Comparison of ENCODE assay signal across 18 cellular contexts in the genomic region with DNA sequence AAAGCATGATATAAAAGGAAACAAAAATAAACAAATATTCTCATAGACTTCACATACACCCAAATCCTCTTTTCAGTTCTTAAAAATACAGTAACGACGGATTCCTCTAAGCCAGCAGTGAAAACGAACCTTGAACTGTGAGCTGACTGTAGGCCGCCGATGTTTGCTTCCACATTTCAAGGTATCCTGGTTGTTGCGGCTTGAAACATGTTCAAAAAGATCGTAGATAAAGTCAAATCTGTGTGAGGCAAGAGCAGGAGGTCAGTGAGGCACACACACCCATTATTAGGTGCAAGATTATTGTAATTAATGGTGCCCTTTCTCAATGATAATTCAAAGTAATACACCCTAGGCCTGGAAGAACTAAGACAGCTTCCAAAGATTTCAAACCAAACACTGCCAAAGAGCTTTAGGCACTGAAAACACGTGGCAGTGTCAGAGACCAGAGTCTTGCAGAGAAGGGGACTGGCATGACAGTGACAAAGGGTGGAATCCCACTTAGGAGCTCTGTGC.
"Had no signal": no experiment of that assay in that cellular context is flagged by ENCODE, and none has a peak within 500 bp of the region (broad histone marks: within the 10 kb centered on the region; RNA-seq: fewer than 3 reads in every experiment).

No MANE protein-coding gene starts in this region.

- H3K4me3 Mint-ChIP-seq: naive thymus-derived CD4-positive, alpha-beta T cell had no signal

- H3K4me3 ChIP-seq: dorsolateral prefrontal cortex, gastroesophageal sphincter, heart right ventricle, left lung, mucosa of descending colon, right atrium auricular region, skin epidermis, transverse colon had no signal

- H3K9me3 Mint-ChIP-seq: naive thymus-derived CD4-positive, alpha-beta T cell had no signal

- H3K27me3 Mint-ChIP-seq: naive thymus-derived CD4-positive, alpha-beta T cell had no signal

- H3K9me3 ChIP-seq: gastroesophageal sphincter, heart right ventricle, left lung, mucosa of descending colon, right atrium auricular region, transverse colon had no signal

- FAIRE-seq: bronchial epithelial cell, keratinocyte had no signal

- H3K36me3 Mint-ChIP-seq: naive thymus-derived CD4-positive, alpha-beta T cell had no signal

- H3K27ac ChIP-seq: dorsolateral prefrontal cortex, gastroesophageal sphincter, heart right ventricle, left lung, right atrium auricular region, skin epidermis, transverse colon had no signal

- H3K36me3 ChIP-seq: gastroesophageal sphincter, right atrium auricular region had no signal

- DNase-seq: activated CD4-positive, alpha-beta T cell treated with anti-CD3 and anti-CD28 coated beads, Interleukin-2, amount 50 U/mL, for 1 hour; activated CD8-positive, alpha-beta memory T cell treated with anti-CD3 and anti-CD28 coated beads for 24 hours; activated naive CD4-positive, alpha-beta T cell treated with Interleukin-2 at 50 U/mL for 16 hours; aorta; dorsolateral prefrontal cortex; heart right ventricle; left lung; mammary epithelial cell; mucosa of descending colon; naive thymus-derived CD4-positive, alpha-beta T cell; stimulated activated CD4-positive, alpha-beta T cell treated with anti-CD3 and anti-CD28 coated beads, Interleukin-4, amount 100 ng/mL, for 24 hours; stimulated activated naive CD4-positive, alpha-beta T cell; transverse colon had no signal

- H3K27me3 ChIP-seq: dorsolateral prefrontal cortex, gastroesophageal sphincter, heart right ventricle, left lung, right atrium auricular region, transverse colon had no signal

- ATAC-seq: gastroesophageal sphincter; heart right ventricle; left lung; mucosa of descending colon; naive thymus-derived CD4-positive, alpha-beta T cell had no signal

- H3K4me1 ChIP-seq: gastroesophageal sphincter, heart right ventricle, left lung, right atrium auricular region had no signal
